ENCODE assay signal across 1 cellular context in genomic region chr19:50419580-50420035, GRCh38.
TF ChIP-seq lines count a peak whose summit lies in the region.

No MANE protein-coding gene starts in this region.

TF ChIP-seq in WTC11, 78 proteins besides CTCF, POLR2A, EP300 and RAD21 (continued from another document):
- peak; percentile 56; the same call in 1 of the 2 replicates for TF ChIP-seq SP1 (CRISPR knock-in tag; conservative IDR thresholded peaks at IDR 0.05)
- no peak for TF ChIP-seq E2F1 (CRISPR knock-in tag; IDR thresholded peaks at IDR 0.05)
- TF ChIP-seq ZNF219 (CRISPR knock-in tag; IDR thresholded peaks at IDR 0.05; ENCODE audit: borderline replicate concordance), result peak; percentile 42; the same call in 1 of the 2 replicates
- TF ChIP-seq ZNF396 (CRISPR knock-in tag; IDR thresholded peaks at IDR 0.05; ENCODE audit: borderline replicate concordance), result no peak
- TF ChIP-seq NFE2L1 (CRISPR knock-in tag; IDR thresholded peaks at IDR 0.05), result no peak
- TF ChIP-seq ZNF281 (CRISPR knock-in tag; IDR thresholded peaks at IDR 0.05), result peak; percentile 71
- TF ChIP-seq SMAD4 (CRISPR knock-in tag; IDR thresholded peaks at IDR 0.05), result no peak
- TF ChIP-seq ZNF423 (CRISPR knock-in tag; IDR thresholded peaks at IDR 0.05), result peak; percentile 43
- TF ChIP-seq, protein P1, sequence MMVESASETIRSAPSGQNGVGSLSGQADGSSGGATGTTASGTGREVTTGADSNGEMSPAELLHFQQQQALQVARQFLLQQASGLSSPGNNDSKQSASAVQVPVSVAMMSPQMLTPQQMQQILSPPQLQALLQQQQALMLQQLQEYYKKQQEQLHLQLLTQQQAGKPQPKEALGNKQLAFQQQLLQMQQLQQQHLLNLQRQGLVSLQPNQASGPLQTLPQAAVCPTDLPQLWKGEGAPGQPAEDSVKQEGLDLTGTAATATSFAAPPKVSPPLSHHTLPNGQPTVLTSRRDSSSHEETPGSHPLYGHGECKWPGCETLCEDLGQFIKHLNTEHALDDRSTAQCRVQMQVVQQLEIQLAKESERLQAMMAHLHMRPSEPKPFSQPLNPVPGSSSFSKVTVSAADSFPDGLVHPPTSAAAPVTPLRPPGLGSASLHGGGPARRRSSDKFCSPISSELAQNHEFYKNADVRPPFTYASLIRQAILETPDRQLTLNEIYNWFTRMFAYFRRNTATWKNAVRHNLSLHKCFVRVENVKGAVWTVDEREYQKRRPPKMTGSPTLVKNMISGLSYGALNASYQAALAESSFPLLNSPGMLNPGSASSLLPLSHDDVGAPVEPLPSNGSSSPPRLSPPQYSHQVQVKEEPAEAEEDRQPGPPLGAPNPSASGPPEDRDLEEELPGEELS (CRISPR knock-in tag; IDR thresholded peaks at IDR 0.05), result 0 out of 2 replicates have a peak, but pooled peaks have one; percentile 16
- peak; percentile 79 for TF ChIP-seq ETV6 (CRISPR knock-in tag; IDR thresholded peaks at IDR 0.05)
- peak; percentile 70; the same call in 1 of the 2 replicates for TF ChIP-seq TEAD1 (CRISPR knock-in tag; IDR thresholded peaks at IDR 0.05)
